ENCODE assay signal across 1 cellular context in genomic region chr7:140673063-140673769, GRCh38.
TF ChIP-seq lines count a peak whose summit lies in the region.

No MANE protein-coding gene starts in this region.

TF ChIP-seq in K562, 482 proteins besides CTCF, POLR2A, EP300 and RAD21 (continues in another document):
- no peak for TF ChIP-seq E4F1 (CRISPR knock-in tag; IDR thresholded peaks at IDR 0.05; ENCODE audit: borderline replicate concordance)
- TF ChIP-seq KLF16 (IDR thresholded peaks at IDR 0.05), result no peak
- TF ChIP-seq MTF1 (CRISPR knock-in tag; IDR thresholded peaks at IDR 0.05; ENCODE audit: borderline replicate concordance), result no peak
- TF ChIP-seq ZNF24 (IDR thresholded peaks at IDR 0.05), result 0 out of 2 replicates have a peak, but pooled peaks have one; percentile 6
- peak; percentile 65 for TF ChIP-seq PHF20 (IDR thresholded peaks at IDR 0.05; ENCODE audit: partially characterized antibody)
- TF ChIP-seq RBFOX2 (IDR thresholded peaks at IDR 0.05; ENCODE audit: low read depth, low read length), result peak; percentile 81
- TF ChIP-seq ZNF449 (CRISPR knock-in tag; IDR thresholded peaks at IDR 0.05), result no peak
- TF ChIP-seq MGA (IDR thresholded peaks at IDR 0.05), result peak; percentile 82
- TF ChIP-seq MEF2A (IDR thresholded peaks at IDR 0.05; ENCODE audit: control insufficient read depth, low read depth, low read length), result no peak
- TF ChIP-seq KDM4B (IDR thresholded peaks at IDR 0.05; ENCODE audit: borderline replicate concordance in 2 of 2, low read depth in 1 of 2), result no peak
- TF ChIP-seq ZNF717 (CRISPR knock-in tag; IDR thresholded peaks at IDR 0.05), result no peak
- peak; percentile 65; the same call in 1 of the 2 replicates for TF ChIP-seq TFAP4 (CRISPR knock-in tag; IDR thresholded peaks at IDR 0.05; ENCODE audit: borderline replicate concordance)
- peak; percentile 77; the same call in 1 of the 2 replicates for TF ChIP-seq HMGXB4 (CRISPR knock-in tag; IDR thresholded peaks at IDR 0.05)
- peak; percentile 87 for TF ChIP-seq RB1 (IDR thresholded peaks at IDR 0.05; ENCODE audit: low read depth)
- no peak for TF ChIP-seq E2F5 (CRISPR knock-in tag; IDR thresholded peaks at IDR 0.05)
- TF ChIP-seq FOXM1 (IDR thresholded peaks at IDR 0.05; ENCODE audit: low read depth), result no peak
- TF ChIP-seq FOXM1 (CRISPR knock-in tag; IDR thresholded peaks at IDR 0.05; ENCODE audit: low read depth), result peak; percentile 43; the same call in 1 of the 2 replicates
- peak; percentile 85 for TF ChIP-seq CXXC5 (CRISPR knock-in tag; IDR thresholded peaks at IDR 0.05)
- no peak for TF ChIP-seq JUNB (CRISPR knock-in tag; conservative IDR thresholded peaks at IDR 0.05)
- peak; percentile 56; the same call in 1 of the 2 replicates for TF ChIP-seq SAFB (IDR thresholded peaks at IDR 0.05; ENCODE audit: borderline replicate concordance, low read depth, low read length)
- TF ChIP-seq TARDBP (IDR thresholded peaks at IDR 0.05), result 0 out of 2 replicates have a peak, but pooled peaks have one; percentile 32
- no peak for TF ChIP-seq KAT2B (IDR thresholded peaks at IDR 0.05; ENCODE audit: low read depth, low read length)
- TF ChIP-seq ZNF583 (CRISPR knock-in tag; IDR thresholded peaks at IDR 0.05), result peak; percentile 26; the same call in 1 of the 2 replicates
- TF ChIP-seq ATF2 (CRISPR knock-in tag; IDR thresholded peaks at IDR 0.05), result no peak
- peak; percentile 57; the same call in 1 of the 2 replicates for TF ChIP-seq FOXP1 (CRISPR knock-in tag; IDR thresholded peaks at IDR 0.05)
- no peak for TF ChIP-seq ZNF197 (CRISPR knock-in tag; IDR thresholded peaks at IDR 0.05; ENCODE audit: low read depth)
- peak; percentile 55 for TF ChIP-seq GABPB1 (CRISPR knock-in tag; IDR thresholded peaks at IDR 0.05)
- TF ChIP-seq ERF (CRISPR knock-in tag; IDR thresholded peaks at IDR 0.05), result peak; percentile 74
- TF ChIP-seq NRF1 (conservative IDR thresholded peaks at IDR 0.05 in 1 of 2, IDR thresholded peaks at IDR 0.05 in 1 of 2), result peak; percentile 54 to 61
- peak; percentile 64 for TF ChIP-seq SAP30 (IDR thresholded peaks at IDR 0.05; ENCODE audit: borderline replicate concordance, insufficient read depth, low read depth, low read length, poor library complexity, severe bottlenecking)
- 0 out of 4 replicates have a peak, but pooled peaks have one; percentile 30 to 50 for TF ChIP-seq SIN3A (IDR thresholded peaks at IDR 0.05; ENCODE audit: borderline replicate concordance in 2 of 2, control insufficient read depth in 1 of 2, low read depth in 2 of 2, low read length in 2 of 2)
- TF ChIP-seq GABPB2 (CRISPR knock-in tag; conservative IDR thresholded peaks at IDR 0.05), result no peak
- TF ChIP-seq STAG1 (CRISPR knock-in tag; IDR thresholded peaks at IDR 0.05; ENCODE audit: borderline replicate concordance), result peak; percentile 41; the same call in 1 of the 2 replicates
- TF ChIP-seq TAF1 (IDR thresholded peaks at IDR 0.05; ENCODE audit: control insufficient read depth, extremely low read depth, insufficient read depth, low read length, severe bottlenecking), result no peak
- TF ChIP-seq JUND (IDR thresholded peaks at IDR 0.05; ENCODE audit: borderline replicate concordance, low read depth, low read length), result 0 out of 2 replicates have a peak, but pooled peaks have one; percentile 13
- TF ChIP-seq JUND (tag; IDR thresholded peaks at IDR 0.05; ENCODE audit: borderline replicate concordance, low read depth, low read length), result no peak
